ENCODE assay signal across 17 cellular contexts in genomic region chr5:157458835-157459234, GRCh38. TPM values are rescaled to one million over a fixed set of nuclear protein-coding genes. Genes with fewer than 3 reads are reported as not detected.
DNase-seq lines count a peak whose midpoint lies in the region; ATAC-seq, FAIRE-seq and TF ChIP-seq lines count a peak whose summit lies in the region.
"Had no signal": no experiment of that assay in that cellular context is flagged by ENCODE, and none has a peak within 500 bp of the region (broad histone marks: within the 10 kb centered on the region; RNA-seq: fewer than 3 reads in every experiment).

No MANE protein-coding gene starts in this region.

- CTCF ChIA-PET in K562 (lab: Yijun Ruan, JAX; ENCODE audit: low intra/inter-chr PET ratio) = no interaction called here
- CTCF ChIA-PET in Caco-2 (lab: Charles Lee) = interaction anchor here (0.8 to 1.9 kb wide), 2 partner anchors 13 to 27 kb away, joined by 3 to 10 read pairs; no protein-coding TSS in a partner anchor

- H2AFZ ChIP-seq in K562 (ENCODE audit: low read depth, low read length) = no peak overlapping the region

- no peak for DNase-seq in activated naive CD8-positive, alpha-beta T cell treated with anti-CD3 and anti-CD28 coated beads for 36 hours
- DNase-seq in K562 (ENCODE audit: extremely low read depth in 1 of 4, low spot score in 3 of 4) (no peak), mesendoderm (no peak), ureter (ENCODE audit: low spot score) (peak; percentile 18), superior temporal gyrus (ENCODE audit: extremely low spot score) (no peak), Caco-2 (no peak), left ventricle myocardium inferior (no peak)
- DNase-seq: COR-L47, NCI-H1436 treated with DMSO at 0.1 percent for 48 hours, NCI-H2107, NCI-H345, NCI-H526 treated with DMSO at 0.1 percent for 48 hours, OCI-M1, RPMI8226 had no signal

- no peak overlapping the region for H3K27ac ChIP-seq in K562 (ENCODE audit: extremely low read depth, low read depth, low read length)
- H3K27ac ChIP-seq in mesendoderm (ENCODE audit: low read depth, low read length) = no peak overlapping the region
- H3K27ac ChIP-seq in left ventricle myocardium inferior (replicated peaks) = no peak overlapping the region

- no peak overlapping the region for H2BK120ac ChIP-seq in mesendoderm (ENCODE audit: low read depth, low read length)

- peak overlapping the region; percentile 43 for H3K56ac ChIP-seq in mesendoderm (ENCODE audit: low read length)

- H3K4me3 Mint-ChIP-seq in activated naive CD8-positive, alpha-beta T cell = peak overlapping the region; percentile 7
- H3K4me3 Mint-ChIP-seq in activated naive CD8-positive, alpha-beta T cell treated with anti-CD3 and anti-CD28 coated beads for 36 hours = no peak overlapping the region
- no peak overlapping the region for H3K4me3 Mint-ChIP-seq in Caco-2 (ENCODE audit: unreplicated experiment)

- no peak overlapping the region for H3K4ac ChIP-seq in mesendoderm (ENCODE audit: low read depth, low read length)

- no peak for TF ChIP-seq POLR2A in K562 (conservative IDR thresholded peaks at IDR 0.05)

- H3K36me3 ChIP-seq in K562 (ENCODE audit: control insufficient read depth, insufficient read depth, low read length) (no peaks in the 10 kb centered on the region), mesendoderm (ENCODE audit: control insufficient read depth, insufficient read depth, low read length) (no peaks in the 10 kb centered on the region), Caco-2 (ENCODE audit: control insufficient read depth, insufficient read depth, low read length) (no peaks in the 10 kb centered on the region), left ventricle myocardium inferior (no peaks in the 10 kb centered on the region)

- H4K8ac ChIP-seq in mesendoderm (ENCODE audit: low read depth, low read length) = no peak overlapping the region

- H3K4me1 ChIP-seq in K562 (replicated peaks in 1 of 2; ENCODE audit: control insufficient read depth in 2 of 2, insufficient read depth in 2 of 2, low read length in 2 of 2) (peaks cover 0 to 7% of the 10 kb centered on the region in 2 experiments; a peak in 1 of 5 replicates), mesendoderm (ENCODE audit: control insufficient read depth, low read depth, low read length) (peaks cover under 1% of the 10 kb centered on the region), Caco-2 (no peaks in the 10 kb centered on the region; the same call in 1 of the 2 replicates), left ventricle myocardium inferior (peaks cover 11% of the 10 kb centered on the region)

- H3K79me2 ChIP-seq in K562 (ENCODE audit: control insufficient read depth, insufficient read depth, low read length) (no peaks in the 10 kb centered on the region), mesendoderm (ENCODE audit: control insufficient read depth, insufficient read depth, low read length) (no peaks in the 10 kb centered on the region)

- TF ChIP-seq CTCF in K562 (IDR thresholded peaks at IDR 0.05 in 2 of 3, conservative IDR thresholded peaks at IDR 0.05 in 1 of 3; ENCODE audit: insufficient read depth in 2 of 3, low read depth in 1 of 3, low read length in 3 of 3) = no peak
- TF ChIP-seq CTCF in Caco-2 (IDR thresholded peaks at IDR 0.05; ENCODE audit: insufficient read depth in 1 of 2, low read depth in 1 of 2, low read length in 1 of 2, severe bottlenecking in 1 of 2, unreplicated experiment in 1 of 2) = no peak
- TF ChIP-seq CTCF in left ventricle myocardium inferior (IDR thresholded peaks at IDR 0.05; ENCODE audit: borderline replicate concordance) = no peak

- H3K4me3 ChIP-seq in K562 (no peak overlapping the region), mesendoderm (ENCODE audit: low read length) (no peak overlapping the region), Caco-2 (ENCODE audit: low read depth, low read length) (no peak overlapping the region), left ventricle myocardium inferior (no peak overlapping the region)

- H3K9me1 ChIP-seq in K562 (ENCODE audit: control insufficient read depth, insufficient read depth, low read length) = no peaks in the 10 kb centered on the region

- POLR2A ChIA-PET in K562 (lab: Yijun Ruan, JAX) = interaction anchor here (0.6 kb wide), 1 partner anchor 335 kb away, joined by 4 read pairs; no protein-coding TSS in a partner anchor
- POLR2A ChIA-PET in Caco-2 (lab: Charles Lee) = no interaction called here

- WGBS in K562 (ENCODE audit: insufficient coverage, low coverage, missing lambda C conversion rate) = 0% methylated on average over 5 of the region's 5 CpGs
- no CpG with 5 or more reads among the region's 5 CpGs for WGBS in mesendoderm (ENCODE audit: extremely low coverage, insufficient coverage, low lambda C conversion rate)

- H3K9me3 ChIP-seq in K562 (replicated peaks; ENCODE audit: control insufficient read depth, insufficient read depth, low read depth, low read length) (no peaks in the 10 kb centered on the region), Caco-2 (no peaks in the 10 kb centered on the region), left ventricle myocardium inferior (replicated peaks) (no peaks in the 10 kb centered on the region)

- TF ChIP-seq EP300 in K562 (IDR thresholded peaks at IDR 0.05; ENCODE audit: low read length) = no peak

- H3K79me1 ChIP-seq in mesendoderm (ENCODE audit: low read length) = no peaks in the 10 kb centered on the region

- peaks cover 8% of the 10 kb centered on the region for H3K4me1 Mint-ChIP-seq in activated naive CD8-positive, alpha-beta T cell (ENCODE audit: low read depth)
- H3K4me1 Mint-ChIP-seq in activated naive CD8-positive, alpha-beta T cell treated with anti-CD3 and anti-CD28 coated beads for 36 hours = peaks cover 15% of the 10 kb centered on the region
- H3K4me1 Mint-ChIP-seq in Caco-2 (ENCODE audit: low read depth, unreplicated experiment) = peaks cover 3% of the 10 kb centered on the region

- no peak for TF ChIP-seq RAD21 in K562 (CRISPR knock-in tag; conservative IDR thresholded peaks at IDR 0.05 in 1 of 2, IDR thresholded peaks at IDR 0.05 in 1 of 2)

- H4K5ac ChIP-seq in mesendoderm (ENCODE audit: low read length) = no peak overlapping the region

- H2AK5ac ChIP-seq in mesendoderm (ENCODE audit: low read length) = no peak overlapping the region

- intact Hi-C loops in K562 (cut with micrococcal nuclease) (no loop called here), Caco-2 (cut with micrococcal nuclease; ENCODE audit: unreplicated experiment) (no loop called here), left ventricle myocardium inferior (cut with micrococcal nuclease) (no loop called here)

- no peak overlapping the region for H3K4me2 ChIP-seq in K562 (ENCODE audit: insufficient read depth, low read length)
- no peak overlapping the region for H3K4me2 ChIP-seq in mesendoderm (ENCODE audit: low read length)

- H3K27me3 Mint-ChIP-seq in activated naive CD8-positive, alpha-beta T cell = peaks cover 10% of the 10 kb centered on the region
- H3K27me3 Mint-ChIP-seq in activated naive CD8-positive, alpha-beta T cell treated with anti-CD3 and anti-CD28 coated beads for 36 hours = peaks cover 42% of the 10 kb centered on the region
- peaks cover 3% of the 10 kb centered on the region for H3K27me3 Mint-ChIP-seq in Caco-2 (ENCODE audit: insufficient read depth, unreplicated experiment)

- H3K18ac ChIP-seq in mesendoderm (ENCODE audit: low read length) = no peak overlapping the region

- BruUV-seq in K562 (replicated peaks; lab: Mats Ljungman, UMichigan) (no TSS peak), Caco-2 (replicated peaks; lab: Mats Ljungman, UMichigan) (no TSS peak)

- H2BK15ac ChIP-seq in mesendoderm (replicated peaks; ENCODE audit: low read depth) = no peak overlapping the region

- no peaks in the 10 kb centered on the region for H3K36me3 Mint-ChIP-seq in activated naive CD8-positive, alpha-beta T cell
- H3K36me3 Mint-ChIP-seq in activated naive CD8-positive, alpha-beta T cell treated with anti-CD3 and anti-CD28 coated beads for 36 hours = no peaks in the 10 kb centered on the region
- no peaks in the 10 kb centered on the region for H3K36me3 Mint-ChIP-seq in Caco-2 (ENCODE audit: insufficient read depth, unreplicated experiment)

- ATAC-seq in K562 = no peak

- H3K27ac Mint-ChIP-seq in activated naive CD8-positive, alpha-beta T cell = no peak overlapping the region
- no peak overlapping the region for H3K27ac Mint-ChIP-seq in activated naive CD8-positive, alpha-beta T cell treated with anti-CD3 and anti-CD28 coated beads for 36 hours
- no peak overlapping the region for H3K27ac Mint-ChIP-seq in Caco-2 (ENCODE audit: unreplicated experiment)

- no peak for FAIRE-seq in K562 (lab: Jason Lieb, UNC)
- FAIRE-seq: A204.1 had no signal

- H3K27me3 ChIP-seq in K562 (ENCODE audit: control insufficient read depth in 2 of 2, insufficient read depth in 2 of 2, low read length in 2 of 2) (peaks cover 29 to 45% of the 10 kb centered on the region in 2 experiments), mesendoderm (ENCODE audit: insufficient read depth, low read length, poor library complexity) (peaks cover 2% of the 10 kb centered on the region), Caco-2 (replicated peaks; ENCODE audit: control insufficient read depth, insufficient read depth, low read length) (no peaks in the 10 kb centered on the region), left ventricle myocardium inferior (ENCODE audit: low read depth) (peaks cover 39% of the 10 kb centered on the region)

- H2BK5ac ChIP-seq in mesendoderm (ENCODE audit: low read length) = no peak overlapping the region

- no peak overlapping the region for H3K23ac ChIP-seq in mesendoderm (ENCODE audit: low read length)

- no peaks in the 10 kb centered on the region; the same call in 1 of the 2 replicates for H4K20me1 ChIP-seq in K562 (replicated peaks; ENCODE audit: control insufficient read depth, insufficient read depth, low read length)

- H3K9ac ChIP-seq in K562 (ENCODE audit: insufficient read depth in 1 of 2, low read depth in 2 of 2, low read length in 2 of 2) = no peak overlapping the region
- no peak overlapping the region for H3K9ac ChIP-seq in mesendoderm (ENCODE audit: low read length)

- no peaks in the 10 kb centered on the region for H3K9me3 Mint-ChIP-seq in activated naive CD8-positive, alpha-beta T cell (ENCODE audit: low read depth)
- H3K9me3 Mint-ChIP-seq in activated naive CD8-positive, alpha-beta T cell treated with anti-CD3 and anti-CD28 coated beads for 36 hours = no peaks in the 10 kb centered on the region
- no peaks in the 10 kb centered on the region for H3K9me3 Mint-ChIP-seq in Caco-2 (ENCODE audit: unreplicated experiment)

- in situ Hi-C loops in K562 (cut with MboI) = no loop called here

RNA-seq across cellular contexts. Expression of gene NIPAL4, which starts 1.2 kb away (rescaled TPM):
- under 1 TPM; 0.60 to 0.64 TPM for total RNA-seq in activated naive CD8-positive, alpha-beta T cell treated with anti-CD3 and anti-CD28 coated beads for 36 hours
- total RNA-seq in K562 (2011; cell fraction: chromatin; rRNA removed; ENCODE audit: low replicate concordance) = not detected in 2 replicates
- total RNA-seq in K562 (2011; cell fraction: nucleolus; rRNA removed) = not detected in 2 replicates
- not detected in 2 replicates for total RNA-seq in K562 (2011; cell fraction: nucleoplasm; rRNA removed)
- total RNA-seq in K562 (2014; rRNA removed) (not detected in 2 replicates), K562 (2014; rRNA removed; fragmentation: Illumina TruSeq; extraction: Trizol) (not detected in 2 replicates), K562 (2015; rRNA removed; fragmentation: Illumina TruSeq; extraction: Trizol) (not detected in 2 replicates), K562 (2021) (not detected in 2 replicates), ureter (49.8 TPM), Caco-2 (2022) (0.81 and 0.86 TPM in 2 replicates), left ventricle myocardium inferior (not detected)
- polyA plus RNA-seq in K562 (2011; rRNA removed) (not detected in 2 replicates), K562 (2014; fragmentation: Illumina TruSeq; extraction: Trizol) (not detected in 2 replicates), K562 (2014; fragmentation: Nextera tagmentation; extraction: Ambion mirVana) (not detected), K562 (2014; rRNA removed) (not detected in 2 replicates)
- not detected in 2 replicates for polyA plus RNA-seq in K562 (2011; cell fraction: cytosol; rRNA removed)
- polyA plus RNA-seq in K562 (2011; cell fraction: nucleus; rRNA removed) = not detected in 2 replicates
- polyA plus RNA-seq in K562 (2012) = not detected in 2 replicates
- not detected in 2 replicates for polyA minus RNA-seq in K562 (2011; rRNA and poly(A)+ RNA removed)
- not detected in 2 replicates for polyA minus RNA-seq in K562 (2011; cell fraction: cytosol; rRNA and poly(A)+ RNA removed)
- polyA minus RNA-seq in K562 (2011; cell fraction: nucleus; rRNA and poly(A)+ RNA removed) = not detected in 2 replicates
- polyA plus RNA-seq in mesendoderm (2013, experiment 1 of 2) = 0.77 TPM
- 0.84 TPM for polyA plus RNA-seq in mesendoderm (2013, experiment 2 of 2)
- total RNA-seq: HT1080 had no signal

Comparison
In these comparisons a context has a peak if more than half of its experiments do, and no peak if none do; other contexts are left out.
1. RNA of gene NIPAL4, which starts 1.2 kb away (total RNA-seq): 49.8 TPM in ureter (single experiment); 0.81 to 0.86 TPM in Caco-2, 0.60 to 0.64 TPM in activated naive CD8-positive, alpha-beta T cell treated with anti-CD3 and anti-CD28 coated beads for 36 hours, not detected in K562 and not detected in left ventricle myocardium inferior (single experiment); every median in the first group is over 10 times any median in the second.